Comparison of ENCODE assay signal across 9 cellular contexts in the genomic region with DNA sequence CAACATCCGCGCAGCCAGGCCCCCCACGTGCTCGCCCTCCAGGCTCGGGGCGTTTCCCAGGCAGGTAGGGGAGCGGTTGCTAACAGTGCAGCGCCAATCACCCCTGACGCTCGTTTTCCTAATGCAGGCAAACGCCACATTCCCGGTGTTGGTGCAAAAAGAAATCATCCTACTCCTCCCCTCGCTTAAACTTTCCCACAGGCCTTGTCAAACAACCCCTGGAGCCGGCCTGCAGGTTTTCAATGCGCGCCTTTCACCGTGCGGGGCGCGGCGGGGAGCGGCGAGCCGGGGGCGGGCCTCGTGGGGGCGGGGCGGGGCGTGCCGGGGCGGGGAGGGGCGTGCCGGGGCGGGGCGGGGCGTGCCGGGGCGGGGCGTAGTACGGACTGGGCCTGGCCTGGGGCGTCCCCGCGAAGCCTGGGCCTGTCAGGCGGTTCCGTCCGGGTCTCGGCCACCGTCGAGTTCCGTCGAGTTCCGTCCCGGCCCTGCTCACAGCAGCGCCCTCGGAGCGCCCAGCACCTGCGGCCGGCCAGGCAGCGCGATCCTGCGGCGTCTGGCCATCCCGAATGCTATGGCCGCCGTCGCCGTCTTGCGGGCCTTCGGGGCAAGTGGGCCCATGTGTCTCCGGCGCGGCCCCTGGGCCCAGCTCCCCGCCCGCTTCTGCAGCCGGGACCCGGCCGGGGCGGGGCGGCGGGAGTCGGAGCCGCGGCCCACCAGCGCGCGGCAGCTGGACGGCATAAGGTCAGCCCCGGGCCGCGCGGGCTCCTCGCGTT. TPM values are rescaled to one million over a fixed set of nuclear protein-coding genes. Genes with fewer than 3 reads are reported as not detected.
DNase-seq lines count a peak whose midpoint lies in the region; ATAC-seq and TF ChIP-seq lines count a peak whose summit lies in the region.
"Had no signal": no experiment of that assay in that cellular context is flagged by ENCODE, and none has a peak within 500 bp of the region (broad histone marks: within the 10 kb centered on the region; RNA-seq: fewer than 3 reads in every experiment).

A gene with protein sequence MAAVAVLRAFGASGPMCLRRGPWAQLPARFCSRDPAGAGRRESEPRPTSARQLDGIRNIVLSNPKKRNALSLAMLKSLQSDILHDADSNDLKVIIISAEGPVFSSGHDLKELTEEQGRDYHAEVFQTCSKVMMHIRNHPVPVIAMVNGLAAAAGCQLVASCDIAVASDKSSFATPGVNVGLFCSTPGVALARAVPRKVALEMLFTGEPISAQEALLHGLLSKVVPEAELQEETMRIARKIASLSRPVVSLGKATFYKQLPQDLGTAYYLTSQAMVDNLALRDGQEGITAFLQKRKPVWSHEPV (plus strand): TSS at position 374 of the 770 bp plus-strand sequence. CDS start 195 bp downstream, at position 569.

- H3K9me3 ChIP-seq in DOHH2 (ENCODE audit: control insufficient read depth, insufficient read depth, low read length) = no peaks in the 10 kb centered on the region

- no peak within 1 kb of the TSS for H3K27ac ChIP-seq in DOHH2 (ENCODE audit: low read depth, low read length)

- H3K9me2 ChIP-seq in DOHH2 (replicated peaks; ENCODE audit: control insufficient read depth, low read length) = no peaks in the 10 kb centered on the region

- H3K9me3 Mint-ChIP-seq in naive B cell (peaks cover 0 to 5% (median 0%) of the 10 kb centered on the region in 7 donors), osteocyte (ENCODE audit: unreplicated experiment) (no peaks in the 10 kb centered on the region)
- H3K9me3 Mint-ChIP-seq in stimulated activated naive CD8-positive, alpha-beta T cell treated with anti-CD3 and anti-CD28 coated beads, Interleukin-15, Interleukin-2, amounts not matched to agents 100 ng/mL and 50 ng/mL, for 24 hours = no peaks in the 10 kb centered on the region

- H4K20me1 ChIP-seq in DOHH2 (ENCODE audit: control insufficient read depth, insufficient read depth, low read depth, low read length) = no peaks in the 10 kb centered on the region

- peak within 1 kb of the TSS; percentile 59 for H3K4me2 ChIP-seq in DOHH2 (ENCODE audit: low read length)

- peaks cover 0 to 7% (median 5%) of the 10 kb centered on the region in 3 donors for H3K27me3 Mint-ChIP-seq in naive B cell
- peaks cover 41% of the 10 kb centered on the region for H3K27me3 Mint-ChIP-seq in stimulated activated naive CD8-positive, alpha-beta T cell treated with anti-CD3 and anti-CD28 coated beads, Interleukin-15, Interleukin-2, amounts not matched to agents 100 ng/mL and 50 ng/mL, for 24 hours
- H3K27me3 Mint-ChIP-seq in osteocyte (ENCODE audit: unreplicated experiment) = peaks cover 15% of the 10 kb centered on the region

- peak within 1 kb of the TSS; percentile 54 for H3K4me3 ChIP-seq in DOHH2 (ENCODE audit: low read length)

- H3K36me3 ChIP-seq in DOHH2 (ENCODE audit: control insufficient read depth, low read length) = no peaks in the 10 kb centered on the region

- H3K4me1 ChIP-seq in DOHH2 (ENCODE audit: control insufficient read depth, low read length) = peaks cover 4% of the 10 kb centered on the region

- TF ChIP-seq CTCF in DOHH2 (IDR thresholded peaks at IDR 0.05; ENCODE audit: low read depth, low read length, poor library complexity, severe bottlenecking) = no peak
- TF ChIP-seq CTCF in osteocyte (IDR thresholded peaks at IDR 0.05) = no peak

- H3K27ac Mint-ChIP-seq in naive B cell (peak within 1 kb of the TSS in 3 of 6 donors; percentile 38 to 88 (median 64)), osteocyte (ENCODE audit: unreplicated experiment) (no peak within 1 kb of the TSS)
- H3K27ac Mint-ChIP-seq in stimulated activated naive CD8-positive, alpha-beta T cell treated with anti-CD3 and anti-CD28 coated beads, Interleukin-15, Interleukin-2, amounts not matched to agents 100 ng/mL and 50 ng/mL, for 24 hours = peak within 1 kb of the TSS; percentile 29

- H3F3A ChIP-seq in DOHH2 (ENCODE audit: control insufficient read depth, insufficient read depth) = no peaks in the 10 kb centered on the region

- no peaks in the 10 kb centered on the region for H3K36me3 Mint-ChIP-seq in naive B cell
- H3K36me3 Mint-ChIP-seq in stimulated activated naive CD8-positive, alpha-beta T cell treated with anti-CD3 and anti-CD28 coated beads, Interleukin-15, Interleukin-2, amounts not matched to agents 100 ng/mL and 50 ng/mL, for 24 hours (ENCODE audit: low read depth) = no peaks in the 10 kb centered on the region
- H3K36me3 Mint-ChIP-seq in osteocyte (ENCODE audit: unreplicated experiment) = no peaks in the 10 kb centered on the region

- H3K27me3 ChIP-seq in DOHH2 (ENCODE audit: control insufficient read depth, low read length) = no peaks in the 10 kb centered on the region; the same call in 1 of the 2 replicates

- H3K79me2 ChIP-seq in DOHH2 (ENCODE audit: control insufficient read depth, low read length) = no peaks in the 10 kb centered on the region

- peak; percentile 12 to 32 for DNase-seq in Kasumi-1 (lab: John Stamatoyannopoulos, UW)
- DNase-seq in activated T-cell treated with anti-CD3 and anti-CD28 coated beads, Interleukin-2, amount 50 U/mL, for 1 hour = peak; percentile 73
- DNase-seq in naive B cell = peak; percentile 66
- no peak for DNase-seq in osteocyte (ENCODE audit: extremely low spot score, unreplicated experiment)

- H3K4me1 Mint-ChIP-seq in naive B cell = peaks cover 16 to 22% (median 21%) of the 10 kb centered on the region in 3 donors
- H3K4me1 Mint-ChIP-seq in stimulated activated naive CD8-positive, alpha-beta T cell treated with anti-CD3 and anti-CD28 coated beads, Interleukin-15, Interleukin-2, amounts not matched to agents 100 ng/mL and 50 ng/mL, for 24 hours (ENCODE audit: low read depth) = peaks cover 11% of the 10 kb centered on the region
- peaks cover 7% of the 10 kb centered on the region for H3K4me1 Mint-ChIP-seq in osteocyte (ENCODE audit: unreplicated experiment)

- ATAC-seq in GM21423 (IDR thresholded peaks at IDR 0.05; ENCODE audit: unreplicated experiment) (peak; percentile 61), esophagus mucosa (peak; percentile 87), naive B cell (ENCODE audit: low read depth in 2 of 2) (peak; percentile 85 to 88)

- peak within 1 kb of the TSS; percentile 75 to 90 (median 80) for H3K4me3 Mint-ChIP-seq in naive B cell
- peak within 1 kb of the TSS; percentile 61 for H3K4me3 Mint-ChIP-seq in stimulated activated naive CD8-positive, alpha-beta T cell treated with anti-CD3 and anti-CD28 coated beads, Interleukin-15, Interleukin-2, amounts not matched to agents 100 ng/mL and 50 ng/mL, for 24 hours
- no peak within 1 kb of the TSS for H3K4me3 Mint-ChIP-seq in osteocyte (ENCODE audit: unreplicated experiment)

RNA-seq across cellular contexts. Expression of the gene that starts here (rescaled TPM):
- total RNA-seq in esophagus mucosa = 17.8 TPM
- polyA plus RNA-seq in naive B cell (ENCODE audit: low read depth in 6 of 6) = 1 to 10 TPM; 1.1 to 2.8 (median 2.0) TPM
- total RNA-seq in osteocyte = 0.55 and 1.2 TPM in 2 replicates
- total RNA-seq: T-helper 2 cell treated with Interferon-gamma antibody and Interleukin-4, amounts not matched to agents 100 ng/mL and 5 ng/mL, for 36 hours had no signal
